In the genomic region with DNA sequence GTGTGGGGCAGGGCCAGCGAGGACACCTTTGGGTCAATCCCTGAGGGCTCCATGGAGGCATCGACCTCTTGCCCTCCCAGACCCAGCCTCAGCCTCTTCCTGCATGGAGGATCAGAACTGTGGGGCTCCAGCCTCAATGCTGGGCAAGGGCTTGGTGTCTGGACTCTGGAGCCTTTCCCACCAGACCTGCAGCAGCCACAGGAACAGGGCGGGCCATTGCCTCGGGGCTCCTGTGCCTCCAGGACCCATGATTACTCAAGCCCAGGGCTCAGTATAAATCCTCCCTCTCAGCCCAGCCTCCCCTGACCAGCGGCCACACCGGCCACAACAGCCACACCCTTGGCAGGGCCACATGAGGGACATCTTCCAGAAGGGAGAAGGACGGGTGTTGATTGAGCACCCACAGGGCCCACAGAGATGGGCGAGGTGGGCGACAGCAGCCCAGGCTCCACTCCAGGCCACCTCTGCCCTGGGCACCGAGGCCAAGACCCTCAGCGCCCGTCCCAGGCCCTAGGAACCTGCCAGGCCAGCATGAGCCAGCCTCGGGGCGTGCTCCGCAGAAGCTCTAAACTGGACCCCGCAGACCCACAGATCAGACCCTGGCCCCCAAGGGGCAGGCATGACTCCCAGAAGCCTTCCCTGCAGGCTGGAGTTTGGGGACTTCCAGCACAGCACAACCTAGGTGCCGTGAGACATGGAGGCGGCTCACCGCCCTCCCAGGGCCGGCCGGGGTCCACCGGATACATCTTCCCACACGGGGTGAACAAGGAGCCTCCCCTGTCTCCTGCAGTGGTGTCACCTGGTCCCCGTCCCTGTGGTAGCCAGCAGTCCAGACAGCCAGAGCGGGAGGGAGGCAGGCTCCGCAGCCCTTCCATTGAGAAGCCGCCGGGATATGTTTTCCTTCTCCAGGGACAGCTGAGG, we compare ENCODE assay signal across 11 cellular contexts. TPM values are rescaled to one million over a fixed set of nuclear protein-coding genes. Genes with fewer than 3 reads are reported as not detected.
A peak's percentile ranks its signal among the peaks of the same experiment; 100 is the strongest.
DNase-seq lines count a peak whose midpoint lies in the region; ATAC-seq and TF ChIP-seq lines count a peak whose summit lies in the region.
"Had no signal": no experiment of that assay in that cellular context is flagged by ENCODE, and none has a peak within 500 bp of the region (broad histone marks: within the 10 kb centered on the region; RNA-seq: fewer than 3 reads in every experiment).

No MANE protein-coding gene starts in this region.

- no peaks in the 10 kb centered on the region for H3K27me3 ChIP-seq in stomach smooth muscle (ENCODE audit: control insufficient read depth in 1 of 2, insufficient read depth in 2 of 2, low read length in 2 of 2)
- no peaks in the 10 kb centered on the region for H3K27me3 ChIP-seq in GM23338 (ENCODE audit: insufficient read depth)

- no peak overlapping the region for H3K4me2 ChIP-seq in GM23338

- H3K27ac ChIP-seq in stomach smooth muscle (ENCODE audit: low read length) (no peak overlapping the region), GM23338 (ENCODE audit: low read depth) (no peak overlapping the region)

- no peaks in the 10 kb centered on the region for H3K9me3 ChIP-seq in stomach smooth muscle (ENCODE audit: control insufficient read depth in 2 of 2, low read length in 2 of 2)

- H3K4me3 ChIP-seq in stomach smooth muscle (ENCODE audit: low read length in 2 of 2) = peak overlapping the region; percentile 12 to 29
- H3K4me3 ChIP-seq in GM23338 = no peak overlapping the region

- DNase-seq in NCI-H510A treated with DMSO at 0.1 percent for 48 hours (lab: John Stamatoyannopoulos, UW) (peak; percentile 21), NCI-H510A (lab: John Stamatoyannopoulos, UW) (no peak), NCI-H226 (peak; percentile 37), glutamatergic neuron (peak; percentile 56), GM23338 (ENCODE audit: low spot score) (no peak)
- DNase-seq: left cardiac atrium had no signal

- H3K27me3 Mint-ChIP-seq in glutamatergic neuron (ENCODE audit: unreplicated experiment) = peaks cover 8% of the 10 kb centered on the region
- peaks cover 2% of the 10 kb centered on the region for H3K27me3 Mint-ChIP-seq in GM23338 (ENCODE audit: insufficient read depth, low read depth, poor library complexity)
- H3K27me3 Mint-ChIP-seq: activated CD8-positive, alpha-beta T cell treated with anti-CD3 and anti-CD28 coated beads for 36 hours; type B pancreatic cell had no signal

- H3K9ac ChIP-seq in stomach smooth muscle (ENCODE audit: low read length in 2 of 2) = no peak overlapping the region

- H3K4me3 Mint-ChIP-seq in glutamatergic neuron (ENCODE audit: unreplicated experiment) (no peak overlapping the region), GM23338 (no peak overlapping the region)
- H3K4me3 Mint-ChIP-seq: activated CD8-positive, alpha-beta T cell treated with anti-CD3 and anti-CD28 coated beads for 36 hours had no signal

- no peaks in the 10 kb centered on the region for H3K9me2 ChIP-seq in GM23338 (ENCODE audit: insufficient read depth)

- H3K27ac Mint-ChIP-seq in glutamatergic neuron (ENCODE audit: unreplicated experiment) = peak overlapping the region; percentile 76
- H3K27ac Mint-ChIP-seq in GM23338 = no peak overlapping the region
- H3K27ac Mint-ChIP-seq: activated CD8-positive, alpha-beta T cell treated with anti-CD3 and anti-CD28 coated beads for 36 hours had no signal

- H4K20me1 ChIP-seq in GM23338 (replicated peaks; ENCODE audit: insufficient read depth) = peaks cover 39% of the 10 kb centered on the region

- no peaks in the 10 kb centered on the region for H3K36me3 Mint-ChIP-seq in glutamatergic neuron (ENCODE audit: unreplicated experiment)
- H3K36me3 Mint-ChIP-seq in GM23338 (ENCODE audit: low read depth) = peaks cover 9% of the 10 kb centered on the region
- H3K36me3 Mint-ChIP-seq: type B pancreatic cell had no signal

- TF ChIP-seq CTCF in glutamatergic neuron (IDR thresholded peaks at IDR 0.05; ENCODE audit: partially characterized antibody, unreplicated experiment) (no peak), GM23338 (conservative IDR thresholded peaks at IDR 0.05; ENCODE audit: low read depth in 2 of 2) (no peak)

- H3K4me1 ChIP-seq in stomach smooth muscle (ENCODE audit: control insufficient read depth, insufficient read depth, low read length) (peaks cover 78% of the 10 kb centered on the region), GM23338 (ENCODE audit: insufficient read depth) (peaks cover 35% of the 10 kb centered on the region)

- H3K9me3 Mint-ChIP-seq in glutamatergic neuron (ENCODE audit: unreplicated experiment) = peaks cover 3% of the 10 kb centered on the region
- peaks cover 5% of the 10 kb centered on the region; the same call in 1 of the 3 replicates for H3K9me3 Mint-ChIP-seq in GM23338
- H3K9me3 Mint-ChIP-seq: activated CD8-positive, alpha-beta T cell treated with anti-CD3 and anti-CD28 coated beads for 36 hours; type B pancreatic cell had no signal

- H2AFZ ChIP-seq in GM23338 = no peak overlapping the region

- H3K36me3 ChIP-seq in stomach smooth muscle (ENCODE audit: control insufficient read depth in 2 of 2, insufficient read depth in 2 of 2, low read length in 2 of 2) = no peaks in the 10 kb centered on the region
- no peaks in the 10 kb centered on the region for H3K36me3 ChIP-seq in GM23338 (ENCODE audit: insufficient read depth)

- peaks cover 84% of the 10 kb centered on the region for H3K79me2 ChIP-seq in GM23338 (replicated peaks; ENCODE audit: insufficient read depth)

- ATAC-seq in GM21423 (IDR thresholded peaks at IDR 0.05; ENCODE audit: unreplicated experiment) (no peak), GM23338 (no peak), HG02870 (IDR thresholded peaks at IDR 0.05; ENCODE audit: unreplicated experiment) (no peak)
- ATAC-seq: activated CD8-positive, alpha-beta T cell treated with anti-CD3 and anti-CD28 coated beads for 36 hours had no signal

- no peaks in the 10 kb centered on the region for H3F3A ChIP-seq in GM23338 (replicated peaks; ENCODE audit: low read depth)

- H3K4me1 Mint-ChIP-seq in glutamatergic neuron (ENCODE audit: low read depth, unreplicated experiment) = peaks cover 15% of the 10 kb centered on the region
- peaks cover 42% of the 10 kb centered on the region for H3K4me1 Mint-ChIP-seq in GM23338

TF ChIP-seq in GM23338, 12 proteins besides CTCF, POLR2A, EP300 and RAD21 (continues in another document):
- no peak for TF ChIP-seq NANOG (IDR thresholded peaks at IDR 0.05; ENCODE audit: borderline replicate concordance)
- TF ChIP-seq STAT1 (IDR thresholded peaks at IDR 0.05; ENCODE audit: unreplicated experiment) = no peak
- no peak for TF ChIP-seq CREB1 (CRISPR knock-in tag; IDR thresholded peaks at IDR 0.05; ENCODE audit: low read depth)
- TF ChIP-seq ZNF114 (CRISPR knock-in tag; IDR thresholded peaks at IDR 0.05) = no peak
- TF ChIP-seq EZH2 (IDR thresholded peaks at IDR 0.05; ENCODE audit: low read depth, unreplicated experiment) = no peak

RNA-seq across cellular contexts. Expression of gene NCOR2, which starts 25.1 kb away (rescaled TPM):
- 360 TPM for total RNA-seq in glutamatergic neuron (ENCODE audit: unreplicated experiment)
- 180 and 190 TPM in 2 replicates for total RNA-seq in GM23338 (2014; rRNA removed; shearing (Covaris generic))
- 69.6 and 76.5 TPM in 2 replicates for polyA plus RNA-seq in GM23338 (2016; fragmentation: Nextera tagmentation; extraction: Ambion mirVana)

Comparison
In these comparisons a context has a peak if more than half of its experiments do, and no peak if none do; other contexts are left out.
1. DNase-seq: peak in NCI-H510A treated with DMSO at 0.1 percent for 48 hours (single experiment), NCI-H226 (single experiment) and glutamatergic neuron (single experiment); none in NCI-H510A (single experiment) and GM23338 (single experiment).